8 cellular contexts compared by ENCODE assay signal in the genomic region with DNA sequence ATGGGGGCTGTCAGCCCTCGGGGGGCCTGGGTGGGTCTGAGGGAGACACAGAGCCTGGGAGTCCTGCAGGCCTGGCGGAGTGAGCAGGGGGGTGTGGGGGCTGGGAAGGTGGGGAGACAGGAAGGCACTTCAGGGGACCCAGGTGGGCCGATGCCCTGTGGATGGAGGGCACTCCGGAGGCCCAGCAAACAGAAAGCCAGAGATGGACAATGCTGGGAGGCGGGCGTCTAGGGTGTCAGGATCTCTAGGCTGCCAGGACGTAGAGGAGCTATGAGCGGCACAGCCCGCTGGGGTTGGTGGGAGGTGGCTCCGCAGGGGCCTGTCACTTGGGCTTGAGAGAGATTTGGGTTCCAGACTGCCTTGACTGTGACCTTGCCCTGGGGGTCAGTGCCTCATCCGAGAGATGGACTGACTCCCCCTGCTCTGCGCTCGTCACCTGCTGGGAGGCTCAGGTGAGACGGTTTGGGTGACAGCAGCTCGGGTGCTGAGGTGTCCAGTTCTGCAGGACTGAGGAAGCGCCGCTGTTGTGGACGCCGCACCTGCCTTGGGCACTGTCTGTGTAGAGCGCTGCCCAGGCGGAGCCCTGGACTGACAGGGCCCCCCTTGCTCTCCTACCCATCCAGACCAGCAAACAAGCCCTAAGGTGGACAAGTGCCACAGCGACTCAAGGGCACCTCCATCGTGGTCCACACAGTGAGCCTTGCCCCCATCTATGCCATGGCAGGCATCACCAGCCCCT.
"Had no signal": no experiment of that assay in that cellular context is flagged by ENCODE, and none has a peak within 500 bp of the region (broad histone marks: within the 10 kb centered on the region; RNA-seq: fewer than 3 reads in every experiment).

No MANE protein-coding gene starts in this region.

- H3K4me3 ChIP-seq: breast epithelium, dorsolateral prefrontal cortex, esophagus muscularis mucosa had no signal

- H3K27me3 ChIP-seq: breast epithelium, dorsolateral prefrontal cortex had no signal

- H3K27ac ChIP-seq: breast epithelium, dorsolateral prefrontal cortex, esophagus muscularis mucosa had no signal

- ATAC-seq: T-helper 17 cell had no signal

- H3K4me1 ChIP-seq: breast epithelium had no signal

- FAIRE-seq: endometrium had no signal

- DNase-seq: activated effector memory CD4-positive, alpha-beta T cell treated with Interleukin-2 at 50 U/mL for 16 hours; activated T-cell treated with anti-CD3 and anti-CD28 coated beads, Interleukin-2, amount 50 U/mL, for 1 hour; substantia nigra; T-helper 17 cell had no signal

- H3K9me3 ChIP-seq: breast epithelium, esophagus muscularis mucosa had no signal

- H3K36me3 ChIP-seq: breast epithelium, esophagus muscularis mucosa had no signal
